Comparison of ENCODE assay signal across 1 cellular context in genomic region chr20:63653041-63653973, GRCh38.
TF ChIP-seq lines count a peak whose summit lies in the region.

Gene STMN3, minus strand, starts transcription at chr20:63653424. Its CDS starts 79 bp downstream, at chr20:63653345.

TF ChIP-seq in HepG2, 621 proteins besides CTCF, POLR2A, EP300 and RAD21 (continued from another document and continues in another):
- TF ChIP-seq LCORL (IDR thresholded peaks at IDR 0.05) (no peak), LCORL (CRISPR knock-in tag; IDR thresholded peaks at IDR 0.05) (peak; percentile 89), ZSCAN12 (CRISPR knock-in tag; IDR thresholded peaks at IDR 0.05) (peak; percentile 99), KDM6A (CRISPR knock-in tag; IDR thresholded peaks at IDR 0.05; ENCODE audit: low read depth) (peak; percentile 76; the same call in 1 of the 2 replicates), ZNF614 (CRISPR knock-in tag; IDR thresholded peaks at IDR 0.05; ENCODE audit: borderline replicate concordance) (peak; percentile 98), ZNF350 (CRISPR knock-in tag; IDR thresholded peaks at IDR 0.05; ENCODE audit: borderline replicate concordance, low read depth) (peak; percentile 75), GABPB1 (CRISPR knock-in tag; IDR thresholded peaks at IDR 0.05) (peak; percentile 91), ZNF34 (CRISPR knock-in tag; IDR thresholded peaks at IDR 0.05; ENCODE audit: borderline replicate concordance) (peak; percentile 88; the same call in 1 of the 2 replicates), PAX8 (CRISPR knock-in tag; IDR thresholded peaks at IDR 0.05; ENCODE audit: borderline replicate concordance) (peak; percentile 99; the same call in 1 of the 2 replicates), DDIT3 (CRISPR knock-in tag; IDR thresholded peaks at IDR 0.05) (peak; percentile 90), SRY (CRISPR knock-in tag; IDR thresholded peaks at IDR 0.05) (peak; percentile 99), MXD3 (CRISPR knock-in tag; IDR thresholded peaks at IDR 0.05) (peak; percentile 99), SMYD3 (CRISPR knock-in tag; IDR thresholded peaks at IDR 0.05) (no peak), ZFP91 (CRISPR knock-in tag; IDR thresholded peaks at IDR 0.05; ENCODE audit: borderline replicate concordance) (peak; percentile 82), FOXK1 (CRISPR knock-in tag; IDR thresholded peaks at IDR 0.05; ENCODE audit: borderline replicate concordance, low read depth) (peak; percentile 93; the same call in 1 of the 2 replicates), ZMAT3 (CRISPR knock-in tag; conservative IDR thresholded peaks at IDR 0.05) (peak; percentile 100), TSC22D2 (CRISPR knock-in tag; IDR thresholded peaks at IDR 0.05; ENCODE audit: borderline replicate concordance) (peak; percentile 99), DRAP1 (CRISPR knock-in tag; IDR thresholded peaks at IDR 0.05) (peak; percentile 78), ZNF235 (CRISPR knock-in tag; IDR thresholded peaks at IDR 0.05; ENCODE audit: borderline replicate concordance) (peak; percentile 100), SYNCRIP (IDR thresholded peaks at IDR 0.05; ENCODE audit: insufficient read depth, low read depth, low read length) (no peak), SNAPC5 (CRISPR knock-in tag; IDR thresholded peaks at IDR 0.05; ENCODE audit: borderline replicate concordance) (peak; percentile 94; the same call in 1 of the 2 replicates), ZBTB26 (CRISPR knock-in tag; IDR thresholded peaks at IDR 0.05; ENCODE audit: borderline replicate concordance) (peak; percentile 97), ZSCAN29 (CRISPR knock-in tag; conservative IDR thresholded peaks at IDR 0.05) (no peak; the same call in 1 of the 2 replicates), ZNF557 (CRISPR knock-in tag; IDR thresholded peaks at IDR 0.05) (peak; percentile 99), SRSF4 (IDR thresholded peaks at IDR 0.05; ENCODE audit: low read depth, low read length, poor library complexity, severe bottlenecking) (no peak), E2F1 (CRISPR knock-in tag; IDR thresholded peaks at IDR 0.05) (no peak; the same call in 1 of the 2 replicates), SNAPC4 (CRISPR knock-in tag; IDR thresholded peaks at IDR 0.05) (0 out of 2 replicates have a peak, but pooled peaks have one; percentile 72), GATAD2A (CRISPR knock-in tag; IDR thresholded peaks at IDR 0.05) (peak; percentile 84), SETDB1 (CRISPR knock-in tag; IDR thresholded peaks at IDR 0.05; ENCODE audit: borderline replicate concordance) (no peak; the same call in 1 of the 2 replicates), ZKSCAN1 (IDR thresholded peaks at IDR 0.05; ENCODE audit: low read length) (no peak), BRF2 (CRISPR knock-in tag; IDR thresholded peaks at IDR 0.05) (0 out of 2 replicates have a peak, but pooled peaks have one; percentile 50), HMGXB3 (CRISPR knock-in tag; IDR thresholded peaks at IDR 0.05; ENCODE audit: borderline replicate concordance) (peak; percentile 97), ZNF530 (CRISPR knock-in tag; IDR thresholded peaks at IDR 0.05; ENCODE audit: low read depth) (peak; percentile 96), AGO2 (optimal IDR thresholded peaks at IDR 0.05; ENCODE audit: low read depth, low read length) (no peak), CENPX (CRISPR knock-in tag; IDR thresholded peaks at IDR 0.05) (no peak), ZNF232 (CRISPR knock-in tag; IDR thresholded peaks at IDR 0.05; ENCODE audit: borderline replicate concordance) (peak; percentile 98), ZNF17 (CRISPR knock-in tag; IDR thresholded peaks at IDR 0.05) (no peak), ZNF326 (CRISPR knock-in tag; IDR thresholded peaks at IDR 0.05; ENCODE audit: borderline replicate concordance) (peak; percentile 89), NCOR1 (IDR thresholded peaks at IDR 0.05; ENCODE audit: borderline replicate concordance, low read length) (no peak), ATAD3A (CRISPR knock-in tag; IDR thresholded peaks at IDR 0.05) (peak; percentile 98), ZNF446 (CRISPR knock-in tag; IDR thresholded peaks at IDR 0.05) (peak; percentile 98), SPEN (CRISPR knock-in tag; IDR thresholded peaks at IDR 0.05; ENCODE audit: low read depth) (peak; percentile 96), CCDC6 (CRISPR knock-in tag; IDR thresholded peaks at IDR 0.05) (peak; percentile 97), FOXJ3 (CRISPR knock-in tag; IDR thresholded peaks at IDR 0.05; ENCODE audit: borderline replicate concordance) (no peak), TAF15 (IDR thresholded peaks at IDR 0.05; ENCODE audit: low read depth, low read length, poor library complexity, severe bottlenecking) (no peak), CHD2 (IDR thresholded peaks at IDR 0.05; ENCODE audit: low read depth, low read length) (no peak), THAP8 (CRISPR knock-in tag; IDR thresholded peaks at IDR 0.05; ENCODE audit: borderline replicate concordance) (peak; percentile 43; the same call in 1 of the 2 replicates), ZSCAN25 (CRISPR knock-in tag; IDR thresholded peaks at IDR 0.05) (peak; percentile 97), TRIM24 (CRISPR knock-in tag; IDR thresholded peaks at IDR 0.05) (peak; percentile 63; the same call in 1 of the 2 replicates), ZNF432 (CRISPR knock-in tag; IDR thresholded peaks at IDR 0.05; ENCODE audit: borderline replicate concordance) (no peak), ATF1 (CRISPR knock-in tag; IDR thresholded peaks at IDR 0.05) (no peak), ZNF143 (CRISPR knock-in tag; IDR thresholded peaks at IDR 0.05) (peak; percentile 73)
